12 cellular contexts compared by ENCODE assay signal in the genomic region with DNA sequence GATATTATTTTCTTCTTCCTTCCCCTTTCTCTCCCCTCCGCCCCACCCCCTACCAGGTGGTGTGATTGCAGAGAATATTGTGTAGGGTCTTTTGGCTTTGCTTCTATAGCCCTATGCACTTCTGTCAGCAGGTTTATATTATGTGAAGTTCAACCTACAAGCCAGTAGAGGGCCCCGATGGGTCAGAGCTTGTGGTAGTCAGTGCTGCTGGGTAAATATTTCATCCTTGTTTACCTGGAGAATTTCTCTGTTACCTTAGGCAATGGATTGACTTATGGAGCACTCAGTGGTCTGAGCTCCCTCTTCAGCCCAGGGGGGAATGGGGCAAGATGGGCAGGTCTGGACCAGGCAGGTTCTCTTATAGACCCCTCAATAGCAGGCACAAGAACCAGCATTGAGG.
DNase-seq lines count a peak whose midpoint lies in the region; ATAC-seq, FAIRE-seq and TF ChIP-seq lines count a peak whose summit lies in the region.
"Had no signal": no experiment of that assay in that cellular context is flagged by ENCODE, and none has a peak within 500 bp of the region (broad histone marks: within the 10 kb centered on the region; RNA-seq: fewer than 3 reads in every experiment).

No MANE protein-coding gene starts in this region.

- H3K4me1 ChIP-seq in foreskin keratinocyte = no peaks in the 10 kb centered on the region

- H3K4me3 ChIP-seq in GM12864 (ENCODE audit: low read depth, low read length) = no peak overlapping the region
- H3K4me3 ChIP-seq: GM23248 had no signal

- no peak for TF ChIP-seq POLR2A in GM12892 (IDR thresholded peaks at IDR 0.05; ENCODE audit: low read depth, low read length)

- no peak overlapping the region for H3K27ac ChIP-seq in foreskin keratinocyte
- H3K27ac ChIP-seq: GM23248 had no signal

- FAIRE-seq in GM12892 (lab: Jason Lieb, UNC) = no peak

- ATAC-seq in HG02642 (IDR thresholded peaks at IDR 0.05; ENCODE audit: poor library complexity, unreplicated experiment) (peak; percentile 72), foreskin keratinocyte (no peak), GM21529 (IDR thresholded peaks at IDR 0.05; ENCODE audit: unreplicated experiment) (no peak)

- TF ChIP-seq CTCF in GM12864 (IDR thresholded peaks at IDR 0.05; ENCODE audit: low read depth, low read length, missing control alignments) = peak; percentile 34
- TF ChIP-seq CTCF in foreskin keratinocyte (conservative IDR thresholded peaks at IDR 0.05) = no peak
- no peak for TF ChIP-seq CTCF in GM10266 (IDR thresholded peaks at IDR 0.05; ENCODE audit: control insufficient read depth, insufficient read depth, low read depth, missing control alignments)

- DNase-seq in GM12864 (ENCODE audit: low read depth) (no peak), NCI-H2171 treated with DMSO at 0.1 percent for 48 hours (lab: John Stamatoyannopoulos, UW) (peak; percentile 24), iPS-NIHi11 (ENCODE audit: low spot score) (peak; percentile 34), foreskin keratinocyte (no peak), GM12892 (ENCODE audit: insufficient read length) (no peak), GM10266 (ENCODE audit: extremely low spot score) (no peak)
- DNase-seq: foreskin melanocyte, GM23248, naive B cell, NCI-H2107 had no signal

- no peaks in the 10 kb centered on the region for H3K27me3 ChIP-seq in foreskin keratinocyte

Comparison
In these comparisons a context has a peak if more than half of its experiments do, and no peak if none do; other contexts are left out.
1. DNase-seq: peak in NCI-H2171 treated with DMSO at 0.1 percent for 48 hours (single experiment) and iPS-NIHi11 (single experiment); none in GM12864 (single experiment), foreskin keratinocyte (0 of 2), GM12892 (single experiment) and GM10266 (single experiment).